Comparison of ENCODE assay signal across 2 cellular contexts in the genomic region with DNA sequence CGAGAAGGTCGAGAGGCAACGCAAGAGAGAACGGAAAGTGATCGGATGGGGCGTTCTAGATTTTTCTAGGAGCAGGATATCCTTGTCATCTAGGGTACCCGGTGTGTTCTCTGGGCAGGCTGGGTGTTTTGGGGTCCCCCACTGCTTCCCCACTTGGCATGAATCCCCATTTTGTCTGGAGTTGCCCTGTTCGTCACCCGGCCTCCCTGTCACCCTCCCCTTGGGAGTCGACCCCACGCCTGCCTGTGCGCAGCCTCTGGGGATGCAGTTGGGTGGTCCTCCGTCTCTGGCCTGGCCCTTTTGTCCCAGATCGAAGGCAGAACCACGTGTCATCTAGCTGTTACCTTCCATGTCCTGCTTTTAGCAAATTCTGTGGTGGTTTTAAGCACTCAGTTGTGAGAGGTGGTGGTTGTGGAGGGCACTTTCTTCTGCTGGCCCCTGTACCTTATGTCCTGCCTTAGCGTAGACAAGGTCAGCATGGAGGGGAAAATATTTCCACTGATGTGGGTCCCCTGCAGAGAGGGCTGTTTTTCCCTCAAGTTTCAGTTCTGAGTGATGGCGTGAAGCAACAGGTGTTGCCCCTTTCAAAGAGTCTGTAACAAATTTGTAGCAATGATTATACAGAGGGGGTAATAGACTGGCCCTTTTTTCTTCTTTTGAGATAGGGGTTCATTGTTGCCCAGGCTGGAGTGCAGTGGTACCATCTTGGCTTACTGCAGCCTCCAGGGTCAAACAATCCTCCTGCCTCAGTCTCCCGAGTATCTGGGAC.
TF ChIP-seq lines count a peak whose summit lies in the region.

No MANE protein-coding gene starts in this region.

TF ChIP-seq in HEK293, 187 proteins besides CTCF, POLR2A, EP300 and RAD21:
- peak; percentile 92 for TF ChIP-seq SCRT2 (tag by site-specific recombination; IDR thresholded peaks at IDR 0.05)
- TF ChIP-seq ZNF366 (tag by site-specific recombination; conservative IDR thresholded peaks at IDR 0.05) = no peak
- TF ChIP-seq SCRT1 (tag by site-specific recombination; IDR thresholded peaks at IDR 0.05; ENCODE audit: borderline replicate concordance) = peak; percentile 78; the same call in 1 of the 2 replicates
- TF ChIP-seq ZNF677 (tag by site-specific recombination; IDR thresholded peaks at IDR 0.05) = no peak

TF ChIP-seq in K562, 482 proteins besides CTCF, POLR2A, EP300 and RAD21:
- no peak for TF ChIP-seq MXI1 (IDR thresholded peaks at IDR 0.05; ENCODE audit: low read depth, low read length)
- TF ChIP-seq POLR2G (IDR thresholded peaks at IDR 0.05; ENCODE audit: low read depth, low read length) = peak; percentile 43; the same call in 1 of the 2 replicates
